In genomic region chr12:68306564-68306963, GRCh38 we compare ENCODE assay signal across 18 cellular contexts. TPM values are rescaled to one million over a fixed set of nuclear protein-coding genes. Genes with fewer than 3 reads are reported as not detected.
A peak's percentile ranks its signal among the peaks of the same experiment; 100 is the strongest.
DNase-seq lines count a peak whose midpoint lies in the region; ATAC-seq, FAIRE-seq and TF ChIP-seq lines count a peak whose summit lies in the region.
"Had no signal": no experiment of that assay in that cellular context is flagged by ENCODE, and none has a peak within 500 bp of the region (broad histone marks: within the 10 kb centered on the region; RNA-seq: fewer than 3 reads in every experiment).

No MANE protein-coding gene starts in this region.

- no peaks in the 10 kb centered on the region for H3K9me3 Mint-ChIP-seq in activated CD4-positive, alpha-beta T cell treated with anti-CD3 and anti-CD28 coated beads for 36 hours (ENCODE audit: low read depth)
- H3K9me3 Mint-ChIP-seq in central memory CD8-positive, alpha-beta T cell, result no peaks in the 10 kb centered on the region

- H3K4me3 Mint-ChIP-seq in activated CD4-positive, alpha-beta T cell treated with anti-CD3 and anti-CD28 coated beads for 36 hours, result no peak overlapping the region
- H3K4me3 Mint-ChIP-seq in central memory CD8-positive, alpha-beta T cell, result no peak overlapping the region

- CTCF ChIA-PET in activated CD4-positive, alpha-beta T cell treated with anti-CD3 and anti-CD28 coated beads for 36 hours (lab: Charles Lee), result no interaction called here

- FAIRE-seq in GM12891 (lab: Jason Lieb, UNC), result peak; percentile 40

- POLR2A ChIA-PET in activated CD4-positive, alpha-beta T cell treated with anti-CD3 and anti-CD28 coated beads for 36 hours (lab: Charles Lee), result no interaction called here

- intact Hi-C loops in activated CD4-positive, alpha-beta T cell treated with anti-CD3 and anti-CD28 coated beads for 36 hours (cut with DNase I, micrococcal nuclease), result loop anchor here in 1 of 2 experiments (2.0 kb wide), 1 partner anchor 14 kb away; no protein-coding TSS in a partner anchor
- intact Hi-C loops in left cardiac atrium (cut with DNase I), result no loop called here

- peaks cover 10% of the 10 kb centered on the region for H3K4me1 Mint-ChIP-seq in activated CD4-positive, alpha-beta T cell treated with anti-CD3 and anti-CD28 coated beads for 36 hours
- H3K4me1 Mint-ChIP-seq in central memory CD8-positive, alpha-beta T cell, result no peaks in the 10 kb centered on the region

- peaks cover 40% of the 10 kb centered on the region for H3K36me3 Mint-ChIP-seq in activated CD4-positive, alpha-beta T cell treated with anti-CD3 and anti-CD28 coated beads for 36 hours (ENCODE audit: low read depth)
- peaks cover 17% of the 10 kb centered on the region for H3K36me3 Mint-ChIP-seq in central memory CD8-positive, alpha-beta T cell (ENCODE audit: insufficient read depth)

- no peak for TF ChIP-seq POLR2A in GM12891 (IDR thresholded peaks at IDR 0.05; ENCODE audit: low read depth, low read length)

- peak; percentile 53 for ATAC-seq in activated CD4-positive, alpha-beta T cell treated with anti-CD3 and anti-CD28 coated beads for 36 hours
- peak; percentile 53 for ATAC-seq in HG02938 (IDR thresholded peaks at IDR 0.05; ENCODE audit: unreplicated experiment)
- no peak for ATAC-seq in central memory CD8-positive, alpha-beta T cell (replicated peaks; ENCODE audit: extremely low read depth, poor library complexity, severe bottlenecking)
- no peak for ATAC-seq in GM21786 (IDR thresholded peaks at IDR 0.05; ENCODE audit: unreplicated experiment)
- no peak for ATAC-seq in left cardiac atrium
- ATAC-seq: SK-N-SH treated with all-trans-retinoic acid at 6 μM for 48 hours had no signal

- no peaks in the 10 kb centered on the region for H3K27me3 Mint-ChIP-seq in activated CD4-positive, alpha-beta T cell treated with anti-CD3 and anti-CD28 coated beads for 36 hours
- no peaks in the 10 kb centered on the region for H3K27me3 Mint-ChIP-seq in central memory CD8-positive, alpha-beta T cell

- no peak for DNase-seq in activated CD4-positive, alpha-beta T cell treated with anti-CD3 and anti-CD28 coated beads for 36 hours
- no peak for DNase-seq in activated CD4-positive, alpha-beta T cell treated with anti-CD3 and anti-CD28 coated beads for 4 hours
- no peak for DNase-seq in GM12891 (ENCODE audit: insufficient read length, low spot score)
- no peak for DNase-seq in central memory CD8-positive, alpha-beta T cell (ENCODE audit: low spot score in 2 of 2)
- DNase-seq in NCI-H1417 (lab: John Stamatoyannopoulos, UW), result no peak
- no peak for DNase-seq in left cardiac atrium
- DNase-seq: GF-D8, GOT3, KG1, NCI-H1048, NCI-H345, NCI-H526 treated with DMSO at 0.1 percent for 48 hours, Peyer's patch, SHP77 had no signal

- no peak overlapping the region for H3K27ac Mint-ChIP-seq in activated CD4-positive, alpha-beta T cell treated with anti-CD3 and anti-CD28 coated beads for 36 hours
- peak overlapping the region; percentile 17 for H3K27ac Mint-ChIP-seq in central memory CD8-positive, alpha-beta T cell (ENCODE audit: low read depth)

TF ChIP-seq in GM12891, 5 proteins besides CTCF, POLR2A, EP300 and RAD21:
- no peak for TF ChIP-seq POU2F2 (IDR thresholded peaks at IDR 0.05; ENCODE audit: low read depth, low read length)
- TF ChIP-seq PAX5 (IDR thresholded peaks at IDR 0.05; ENCODE audit: insufficient read depth, low read length, severe bottlenecking), result no peak
- TF ChIP-seq TAF1 (IDR thresholded peaks at IDR 0.05; ENCODE audit: low read depth, low read length), result no peak
TF ChIP-seq in GM12891: peak in this region for 0.

RNA-seq across cellular contexts. Expression of gene MDM1, which starts 25.6 kb away (rescaled TPM):
- 10 to 100 TPM; 12.7 to 13.6 TPM for total RNA-seq in activated CD4-positive, alpha-beta T cell treated with anti-CD3 and anti-CD28 coated beads for 36 hours
- 6.2 TPM for polyA plus RNA-seq in GM12891 (2012; ENCODE audit: low read depth, missing spikeins)
- total RNA-seq in left cardiac atrium, result 10 to 100 TPM in 1 of 2 donors, 1 to 10 TPM in 1; 8.6 to 10.2 TPM

RNA-seq across cellular contexts. Expression of gene IL22, which starts 53.2 kb away (rescaled TPM):
- 1 to 10 TPM; 1.4 to 1.6 TPM for total RNA-seq in activated CD4-positive, alpha-beta T cell treated with anti-CD3 and anti-CD28 coated beads for 36 hours
- polyA plus RNA-seq in GM12891 (2012; ENCODE audit: low read depth, missing spikeins), result not detected
- not detected for total RNA-seq in left cardiac atrium
- total RNA-seq: M059J, Peyer's patch had no signal

Comparison
In these comparisons a context has a peak if more than half of its experiments do, and no peak if none do; other contexts are left out.
1. ATAC-seq: peak in activated CD4-positive, alpha-beta T cell treated with anti-CD3 and anti-CD28 coated beads for 36 hours (single experiment) and HG02938 (single experiment); none in central memory CD8-positive, alpha-beta T cell (single experiment), GM21786 (single experiment) and left cardiac atrium (0 of 2).